ENCODE assay signal across 8 cellular contexts in the genomic region with DNA sequence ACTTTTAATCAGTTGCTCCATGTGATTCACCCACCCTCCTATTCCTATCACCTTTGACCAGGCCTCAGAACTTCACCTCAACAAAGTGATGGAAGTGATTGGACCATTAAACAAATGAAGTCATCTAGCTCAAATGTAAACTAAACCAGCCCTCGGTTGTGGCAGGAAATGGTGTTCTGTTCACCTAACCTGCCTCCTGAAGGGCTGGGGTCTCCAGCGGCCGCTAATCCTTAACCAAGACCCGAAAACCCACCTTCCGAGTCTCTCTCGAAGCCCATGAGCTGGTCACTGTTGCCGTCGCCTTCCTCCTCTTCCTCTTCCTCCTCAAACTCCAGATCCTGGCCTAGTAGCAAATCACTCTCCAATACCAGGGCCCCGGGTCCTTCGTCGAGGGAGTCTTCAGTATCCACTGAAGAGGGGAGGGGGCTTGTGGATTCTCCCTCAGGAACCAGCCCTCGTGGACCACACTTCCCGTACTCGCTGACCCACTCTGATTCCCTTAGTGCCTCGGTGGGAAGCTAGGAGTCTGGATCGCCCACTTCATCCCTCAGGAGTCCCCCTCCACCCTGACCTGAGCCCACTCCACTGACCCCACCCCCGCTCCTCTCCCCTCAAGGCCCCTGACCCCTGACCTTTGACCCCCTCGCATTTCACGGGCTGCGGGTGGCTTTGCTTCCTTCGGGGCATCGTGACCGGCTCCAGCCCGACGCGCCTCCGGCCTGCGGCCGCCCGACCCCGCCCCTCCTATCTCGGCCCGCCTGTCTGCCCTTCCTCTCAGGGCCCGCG. TPM values are rescaled to one million over a fixed set of nuclear protein-coding genes. Genes with fewer than 3 reads are reported as not detected.
DNase-seq lines count a peak whose midpoint lies in the region; ATAC-seq and TF ChIP-seq lines count a peak whose summit lies in the region.

No MANE protein-coding gene starts in this region.

- H3K56ac ChIP-seq in mesendoderm (ENCODE audit: low read length), result peak overlapping the region; percentile 67

- TF ChIP-seq CTCF in AG04449 (IDR thresholded peaks at IDR 0.05; ENCODE audit: insufficient read depth, low read length, missing control alignments) (no peak), stomach (IDR thresholded peaks at IDR 0.05) (no peak)

- H3K4ac ChIP-seq in mesendoderm (ENCODE audit: low read depth, low read length), result peak overlapping the region; percentile 75

- DNase-seq in AG04449 (ENCODE audit: low read depth, low spot score) (no peak), T-helper 9 cell (peak; percentile 44), mesendoderm (peak; percentile 69), stomach (peak; percentile 40), SHP77 treated with DMSO at 0.1 percent for 48 hours (lab: John Stamatoyannopoulos, UW) (no peak)
- DNase-seq in effector memory CD4-positive, alpha-beta T cell, result peak; percentile 37 to 50 (median 43)

- peaks cover 10% of the 10 kb centered on the region for H3K79me1 ChIP-seq in mesendoderm (ENCODE audit: low read length)

- peak overlapping the region; percentile 75 for H3K4me2 ChIP-seq in mesendoderm (ENCODE audit: low read length)

- H2AK5ac ChIP-seq in mesendoderm (ENCODE audit: low read length), result no peak overlapping the region

- H3K23ac ChIP-seq in mesendoderm (ENCODE audit: low read length), result no peak overlapping the region

- peaks cover 8% of the 10 kb centered on the region for H3K79me2 ChIP-seq in mesendoderm (ENCODE audit: control insufficient read depth, insufficient read depth, low read length)

- no peak for TF ChIP-seq POLR2A in stomach (IDR thresholded peaks at IDR 0.05)

- H2BK15ac ChIP-seq in mesendoderm (replicated peaks; ENCODE audit: low read depth), result no peak overlapping the region

- peaks cover 14% of the 10 kb centered on the region for H3K4me1 ChIP-seq in HUES6 (ENCODE audit: control insufficient read depth, insufficient read depth, low read length)
- peaks cover 14% of the 10 kb centered on the region for H3K4me1 ChIP-seq in effector memory CD4-positive, alpha-beta T cell (ENCODE audit: control insufficient read depth, insufficient read depth, low read length, poor library complexity, severe bottlenecking)
- H3K4me1 ChIP-seq in mesendoderm (ENCODE audit: control insufficient read depth, low read depth, low read length), result no peaks in the 10 kb centered on the region
- H3K4me1 ChIP-seq in stomach, result peaks cover 23 to 46% (median 41%) of the 10 kb centered on the region in 4 donors

- peaks cover 79% of the 10 kb centered on the region for H3K36me3 ChIP-seq in HUES6 (ENCODE audit: control insufficient read depth, insufficient read depth, low read length)
- H3K36me3 ChIP-seq in effector memory CD4-positive, alpha-beta T cell (ENCODE audit: control insufficient read depth, insufficient read depth, low read length), result peaks cover 53% of the 10 kb centered on the region
- H3K36me3 ChIP-seq in mesendoderm (ENCODE audit: control insufficient read depth, insufficient read depth, low read length), result peaks cover 34% of the 10 kb centered on the region
- peaks cover 54 to 76% (median 73%) of the 10 kb centered on the region in 4 donors for H3K36me3 ChIP-seq in stomach

- H2BK5ac ChIP-seq in mesendoderm (ENCODE audit: low read length), result no peak overlapping the region

- ATAC-seq in GM18858 (IDR thresholded peaks at IDR 0.05; ENCODE audit: unreplicated experiment), result peak; percentile 24

- no peak for TF ChIP-seq EP300 in stomach (IDR thresholded peaks at IDR 0.05)

- H3K4me3 ChIP-seq in AG04449 (ENCODE audit: low read depth, low read length) (peak overlapping the region; percentile 88), HUES6 (ENCODE audit: low read depth, low read length) (peak overlapping the region; percentile 83), mesendoderm (ENCODE audit: low read length) (peak overlapping the region; percentile 19), stomach (peak overlapping the region; percentile 71 to 83 (median 76))
- H3K4me3 ChIP-seq in effector memory CD4-positive, alpha-beta T cell (ENCODE audit: insufficient read depth, low read depth, low read length, poor library complexity, severe bottlenecking), result peak overlapping the region; percentile 68

- no peaks in the 10 kb centered on the region for H3K27me3 ChIP-seq in HUES6 (ENCODE audit: control insufficient read depth, insufficient read depth, low read length)
- no peaks in the 10 kb centered on the region for H3K27me3 ChIP-seq in effector memory CD4-positive, alpha-beta T cell (replicated peaks; ENCODE audit: control insufficient read depth, insufficient read depth, low read length, poor library complexity, severe bottlenecking)
- no peaks in the 10 kb centered on the region for H3K27me3 ChIP-seq in mesendoderm (ENCODE audit: insufficient read depth, low read length, poor library complexity)
- H3K27me3 ChIP-seq in stomach, result no peaks in the 10 kb centered on the region

- no peak overlapping the region for H2BK120ac ChIP-seq in mesendoderm (ENCODE audit: low read depth, low read length)

- H4K5ac ChIP-seq in mesendoderm (ENCODE audit: low read length), result peak overlapping the region; percentile 21

- H4K8ac ChIP-seq in mesendoderm (ENCODE audit: low read depth, low read length), result no peak overlapping the region

- peak overlapping the region; percentile 78 for H3K18ac ChIP-seq in mesendoderm (ENCODE audit: low read length)

- CTCF ChIA-PET in AG04449 (lab: Yijun Ruan, JAX), result interaction anchor here (0.7 to 3.9 kb wide), 5 partner anchors 9 to 305 kb away, joined by 3 to 15 read pairs (median 14); a partner anchor contains a TSS

- POLR2A ChIA-PET in AG04449 (lab: Yijun Ruan, JAX), result interaction anchor here (0.7 to 3.5 kb wide), 4 partner anchors 10 to 283 kb away, joined by 3 to 32 read pairs (median 5); a partner anchor contains a TSS

- no CpG with 5 or more reads among the region's 35 CpGs for WGBS in mesendoderm (ENCODE audit: extremely low coverage, insufficient coverage, low lambda C conversion rate)
- 0 to 1% (median 1%) methylated on average over 15 to 35 of the region's 35 CpGs for WGBS in stomach, 5 donors

- no peaks in the 10 kb centered on the region for H3K9me3 ChIP-seq in HUES6 (ENCODE audit: control insufficient read depth, insufficient read depth, low read depth, low read length)
- H3K9me3 ChIP-seq in effector memory CD4-positive, alpha-beta T cell (ENCODE audit: control insufficient read depth, low read length), result no peaks in the 10 kb centered on the region
- H3K9me3 ChIP-seq in stomach, result no peaks in the 10 kb centered on the region

- intact Hi-C loops in stomach (cut with DNase I; ENCODE audit: low total_unique reads), result no loop called here

- H3K9ac ChIP-seq in HUES6 (ENCODE audit: low read length), result peak overlapping the region; percentile 97
- H3K9ac ChIP-seq in mesendoderm (ENCODE audit: low read length), result peak overlapping the region; percentile 65

- peak overlapping the region; percentile 69 for H3K27ac ChIP-seq in HUES6 (ENCODE audit: low read depth, low read length)
- peak overlapping the region; percentile 69 for H3K27ac ChIP-seq in effector memory CD4-positive, alpha-beta T cell (ENCODE audit: insufficient read depth, low read length, poor library complexity, severe bottlenecking)
- peak overlapping the region; percentile 68 for H3K27ac ChIP-seq in mesendoderm (ENCODE audit: low read depth, low read length)
- H3K27ac ChIP-seq in stomach, result peak overlapping the region; percentile 91 to 99 (median 95)

RNA-seq across cellular contexts. Expression of a gene that starts 0.5 kb away (rescaled TPM):
- polyA plus RNA-seq in mesendoderm (2013, experiment 1 of 2), result 12.7 TPM
- polyA plus RNA-seq in mesendoderm (2013, experiment 2 of 2), result 11.8 TPM
- total RNA-seq in stomach, result 10 to 100 TPM; 10.3 to 58.9 (median 19.1) TPM
- polyA plus RNA-seq in stomach, result 10 to 100 TPM; 12.4 to 23.6 (median 15.4) TPM

RNA-seq across cellular contexts. Expression of a gene that starts 9.6 kb away (rescaled TPM):
- 26.0 TPM for polyA plus RNA-seq in mesendoderm (2013, experiment 1 of 2)
- 24.0 TPM for polyA plus RNA-seq in mesendoderm (2013, experiment 2 of 2)
- total RNA-seq in stomach, result 10 to 100 TPM; 28.6 to 70.4 (median 67.2) TPM
- polyA plus RNA-seq in stomach, result 10 to 100 TPM; 58.3 to 70.2 (median 68.9) TPM

RNA-seq across cellular contexts. Expression of a gene that starts 9.9 kb away (rescaled TPM):
- polyA plus RNA-seq in mesendoderm (2013, experiment 1 of 2), result 44.6 TPM
- 45.3 TPM for polyA plus RNA-seq in mesendoderm (2013, experiment 2 of 2)
- 10 to 100 TPM; 16.2 to 42.2 (median 27.2) TPM for total RNA-seq in stomach
- 10 to 100 TPM; 42.0 to 63.9 (median 51.1) TPM for polyA plus RNA-seq in stomach

RNA-seq across cellular contexts. Expression of a gene that starts 23.5 kb away (rescaled TPM):
- 75.2 TPM for polyA plus RNA-seq in mesendoderm (2013, experiment 1 of 2)
- 68.8 TPM for polyA plus RNA-seq in mesendoderm (2013, experiment 2 of 2)
- total RNA-seq in stomach, result 100 to 1,000 TPM in 1 of 5 donors, 10 to 100 TPM in 4; 25.7 to 125 (median 62.6) TPM
- polyA plus RNA-seq in stomach, result 10 to 100 TPM; 18.8 to 37.1 (median 28.3) TPM

RNA-seq across cellular contexts. Expression of a gene that starts 29.4 kb away (rescaled TPM):
- 162 TPM for polyA plus RNA-seq in mesendoderm (2013, experiment 1 of 2)
- polyA plus RNA-seq in mesendoderm (2013, experiment 2 of 2), result 165 TPM
- 10 to 100 TPM; 10.5 to 44.6 (median 42.9) TPM for total RNA-seq in stomach
- 10 to 100 TPM; 40.0 to 49.8 (median 47.2) TPM for polyA plus RNA-seq in stomach

Comparison
In these comparisons a context has a peak if more than half of its experiments do, and no peak if none do; other contexts are left out.
1. DNase-seq: peak in T-helper 9 cell (single experiment), effector memory CD4-positive, alpha-beta T cell (3 of 3), mesendoderm (single experiment) and stomach (single experiment); none in AG04449 (single experiment) and SHP77 treated with DMSO at 0.1 percent for 48 hours (single experiment).
2. H3K4me3 ChIP-seq: peak in every context shown above with its lines; median percentile 88 in AG04449; 83 in HUES6; 76 in stomach; 68 in effector memory CD4-positive, alpha-beta T cell; 19 in mesendoderm.
3. Peak in every context shown above with its lines, with median percentiles within 50 percentile points of each other: H3K27ac ChIP-seq.